In the genomic region with DNA sequence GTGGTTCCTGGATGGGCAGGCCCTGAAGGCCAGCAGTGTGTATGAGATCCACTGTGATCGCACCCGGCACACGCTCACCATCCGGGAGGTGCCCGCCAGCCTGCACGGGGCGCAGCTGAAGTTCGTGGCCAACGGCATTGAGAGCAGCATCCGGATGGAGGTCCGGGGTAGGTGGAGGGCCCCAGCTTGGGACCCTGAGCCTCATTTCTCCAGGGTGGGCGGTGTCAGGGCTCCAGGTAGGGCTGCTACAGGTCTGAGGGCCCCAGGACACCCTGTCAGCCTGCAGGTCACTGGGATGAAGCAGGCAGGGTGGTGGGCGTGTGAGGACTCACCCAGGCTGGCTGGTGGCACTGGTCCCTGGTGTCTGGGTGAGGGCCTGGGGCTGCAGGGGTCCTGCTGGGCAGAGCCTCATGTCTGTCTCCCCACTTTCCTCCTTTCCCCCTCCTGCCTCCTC, we compare ENCODE assay signal across 16 cellular contexts.
"Had no signal": no experiment of that assay in that cellular context is flagged by ENCODE, and none has a peak within 500 bp of the region (broad histone marks: within the 10 kb centered on the region; RNA-seq: fewer than 3 reads in every experiment).

No MANE protein-coding gene starts in this region.

- H3K27me3 ChIP-seq: breast epithelium, SJCRH30, vagina had no signal

- H3K4me1 Mint-ChIP-seq: activated CD4-positive, alpha-beta T cell treated with anti-CD3 and anti-CD28 coated beads for 36 hours had no signal

- ATAC-seq: activated CD4-positive, alpha-beta T cell treated with anti-CD3 and anti-CD28 coated beads for 36 hours; activated naive CD4-positive, alpha-beta T cell treated with anti-CD3 and anti-CD28 coated beads, Interleukin-2, amount 50 U/mL, for 72 hours; stimulated activated naive CD8-positive, alpha-beta T cell treated with anti-CD3 and anti-CD28 coated beads, Interleukin-15, amount 100 ng/mL, for 72 hours had no signal

- H3K4me3 Mint-ChIP-seq: activated CD4-positive, alpha-beta T cell treated with anti-CD3 and anti-CD28 coated beads for 36 hours; stimulated activated naive CD8-positive, alpha-beta T cell treated with anti-CD3 and anti-CD28 coated beads, Interleukin-15, amount 100 ng/mL, for 72 hours had no signal

- H3K9me3 ChIP-seq: esophagus squamous epithelium, SJCRH30, thoracic aorta, vagina had no signal

- DNase-seq: activated CD4-positive, alpha-beta T cell treated with anti-CD3 and anti-CD28 coated beads for 36 hours; activated T-cell treated with anti-CD3 and anti-CD28 coated beads for 4 hours; amniotic stem cell; esophagus squamous epithelium; foreskin fibroblast; occipital lobe; stimulated activated CD4-positive, alpha-beta T cell treated with anti-CD3 and anti-CD28 coated beads, Interleukin-4, amount 100 ng/mL, for 1 hour; stimulated activated CD8-positive, alpha-beta memory T cell treated with anti-CD3 and anti-CD28 coated beads, Interleukin-4, amount 100 ng/mL, for 48 hours; stimulated activated naive CD8-positive, alpha-beta T cell treated with anti-CD3 and anti-CD28 coated beads, Interleukin-15, amount 100 ng/mL, for 72 hours had no signal

- H3K4me1 ChIP-seq: breast epithelium had no signal

- H3K36me3 ChIP-seq: breast epithelium, SJCRH30, thoracic aorta had no signal

- H3K4me3 ChIP-seq: breast epithelium, esophagus squamous epithelium, thoracic aorta, vagina had no signal

- H3K27ac ChIP-seq: breast epithelium, esophagus squamous epithelium, SJCRH30, thoracic aorta, vagina, VCaP had no signal

- H3K27me3 Mint-ChIP-seq: activated CD4-positive, alpha-beta T cell treated with anti-CD3 and anti-CD28 coated beads for 36 hours; stimulated activated naive CD8-positive, alpha-beta T cell treated with anti-CD3 and anti-CD28 coated beads, Interleukin-15, amount 100 ng/mL, for 72 hours had no signal

- H3K9me3 Mint-ChIP-seq: activated naive CD4-positive, alpha-beta T cell treated with anti-CD3 and anti-CD28 coated beads, Interleukin-2, amount 50 U/mL, for 72 hours; activated T-helper 2 cell treated with anti-CD3 and anti-CD28 coated beads, Interferon-gamma antibody, Interleukin-2, Interleukin-4, amounts not matched to agents 10 μg/mL and 5 μg/mL and 100 μg/mL, durations not matched to agents 14 hours and 24 hours and 36 hours; stimulated activated naive CD8-positive, alpha-beta T cell treated with anti-CD3 and anti-CD28 coated beads, Interleukin-15, amount 100 ng/mL, for 72 hours had no signal

- H3K27ac Mint-ChIP-seq: activated CD4-positive, alpha-beta T cell treated with anti-CD3 and anti-CD28 coated beads for 36 hours; activated naive CD4-positive, alpha-beta T cell treated with anti-CD3 and anti-CD28 coated beads, Interleukin-2, amount 50 U/mL, for 72 hours; activated T-helper 2 cell treated with anti-CD3 and anti-CD28 coated beads, Interferon-gamma antibody, Interleukin-2, Interleukin-4, amounts not matched to agents 10 μg/mL and 5 μg/mL and 100 μg/mL, durations not matched to agents 14 hours and 24 hours and 36 hours had no signal
